ENCODE assay signal across 10 cellular contexts in genomic region chr3:172279191-172279640, GRCh38.
A peak's percentile ranks its signal among the peaks of the same experiment; 100 is the strongest.
DNase-seq lines count a peak whose midpoint lies in the region; ATAC-seq and TF ChIP-seq lines count a peak whose summit lies in the region.
"Had no signal": no experiment of that assay in that cellular context is flagged by ENCODE, and none has a peak within 500 bp of the region (broad histone marks: within the 10 kb centered on the region; RNA-seq: fewer than 3 reads in every experiment).

No MANE protein-coding gene starts in this region.

- intact Hi-C loops in CD4-positive, alpha-beta T cell (cut with DNase I, micrococcal nuclease): loop anchor here in 1 of 2 experiments (10.0 kb wide), 1 partner anchor 244 kb away; the partner anchor contains the start of gene FNDC3B

- H3K4me1 Mint-ChIP-seq in endothelial cell (ENCODE audit: unreplicated experiment) (peaks cover 47% of the 10 kb centered on the region), progenitor cell of endocrine pancreas (ENCODE audit: low read depth) (peaks cover 12% of the 10 kb centered on the region)
- no peaks in the 10 kb centered on the region for H3K4me1 Mint-ChIP-seq in CD4-positive, alpha-beta T cell (ENCODE audit: low read depth)

- in situ Hi-C loops in G401 (cut with HindIII; ENCODE audit: low sequenced_read_pairs): no loop called here

- peaks cover 5% of the 10 kb centered on the region for H3K27me3 Mint-ChIP-seq in endothelial cell (ENCODE audit: unreplicated experiment)
- no peaks in the 10 kb centered on the region for H3K27me3 Mint-ChIP-seq in progenitor cell of endocrine pancreas
- H3K27me3 Mint-ChIP-seq in CD4-positive, alpha-beta T cell: no peaks in the 10 kb centered on the region

- no peak overlapping the region for H3K27ac ChIP-seq in CD4-positive, alpha-beta T cell (ENCODE audit: low read depth, low read length)

- H3K9me3 Mint-ChIP-seq in endothelial cell (ENCODE audit: unreplicated experiment) (no peaks in the 10 kb centered on the region), progenitor cell of endocrine pancreas (ENCODE audit: low read depth) (no peaks in the 10 kb centered on the region)
- H3K9me3 Mint-ChIP-seq in CD4-positive, alpha-beta T cell: no peaks in the 10 kb centered on the region

- no peaks in the 10 kb centered on the region for H3K9me3 ChIP-seq in CD4-positive, alpha-beta T cell (ENCODE audit: control insufficient read depth, low read length)

- no peak for ATAC-seq in HG03469 (IDR thresholded peaks at IDR 0.05; ENCODE audit: unreplicated experiment)
- no peak for ATAC-seq in CD4-positive, alpha-beta T cell (ENCODE audit: poor library complexity)

- CTCF ChIA-PET in CD4-positive, alpha-beta T cell (lab: Charles Lee): no interaction called here

- no peak for TF ChIP-seq CTCF in endothelial cell (IDR thresholded peaks at IDR 0.05; ENCODE audit: unreplicated experiment)
- no peak for TF ChIP-seq CTCF in progenitor cell of endocrine pancreas (IDR thresholded peaks at IDR 0.05; ENCODE audit: unreplicated experiment)
- TF ChIP-seq CTCF in CD4-positive, alpha-beta T cell (IDR thresholded peaks at IDR 0.05): no peak

- peak; percentile 86 for DNase-seq in G401 (ENCODE audit: low spot score)
- peak; percentile 71 for DNase-seq in NCI-H2196 (lab: John Stamatoyannopoulos, UW; ENCODE audit: unreplicated experiment)
- no peak for DNase-seq in endothelial cell (ENCODE audit: low spot score)
- DNase-seq in progenitor cell of endocrine pancreas (ENCODE audit: low spot score, unreplicated experiment): no peak
- no peak for DNase-seq in GOT3 (lab: John Stamatoyannopoulos, UW)
- no peak for DNase-seq in CD4-positive, alpha-beta T cell
- no peak for DNase-seq in activated naive CD4-positive, alpha-beta T cell treated with anti-CD3 and anti-CD28 coated beads, Interleukin-2, amount 50 U/mL, for 16 hours
- DNase-seq: amygdala, Calu3 had no signal

- no peak overlapping the region for H3K4me3 Mint-ChIP-seq in endothelial cell (ENCODE audit: unreplicated experiment)
- H3K4me3 Mint-ChIP-seq in progenitor cell of endocrine pancreas (ENCODE audit: low read depth): no peak overlapping the region
- no peak overlapping the region for H3K4me3 Mint-ChIP-seq in CD4-positive, alpha-beta T cell

- peak overlapping the region; percentile 87 for H3K27ac Mint-ChIP-seq in endothelial cell (ENCODE audit: unreplicated experiment)
- peak overlapping the region; percentile 71 for H3K27ac Mint-ChIP-seq in progenitor cell of endocrine pancreas
- H3K27ac Mint-ChIP-seq in CD4-positive, alpha-beta T cell: no peak overlapping the region

- POLR2A ChIA-PET in CD4-positive, alpha-beta T cell (lab: Charles Lee): no interaction called here

- H3K36me3 Mint-ChIP-seq in endothelial cell (ENCODE audit: low read depth, unreplicated experiment): peaks cover 20% of the 10 kb centered on the region
- peaks cover 29% of the 10 kb centered on the region for H3K36me3 Mint-ChIP-seq in progenitor cell of endocrine pancreas (ENCODE audit: insufficient read depth)
- H3K36me3 Mint-ChIP-seq in CD4-positive, alpha-beta T cell (ENCODE audit: low read depth): peaks cover 7% of the 10 kb centered on the region

- H3K27me3 ChIP-seq in CD4-positive, alpha-beta T cell (ENCODE audit: control insufficient read depth, insufficient read depth, low read length): no peaks in the 10 kb centered on the region

Comparison
In these comparisons a context has a peak if more than half of its experiments do, and no peak if none do; other contexts are left out.
1. DNase-seq: peak in G401 (single experiment) and NCI-H2196 (single experiment); none in endothelial cell (single experiment), progenitor cell of endocrine pancreas (single experiment), GOT3 (single experiment), CD4-positive, alpha-beta T cell (0 of 10) and activated naive CD4-positive, alpha-beta T cell treated with anti-CD3 and anti-CD28 coated beads, Interleukin-2, amount 50 U/mL, for 16 hours (single experiment).